Comparison of ENCODE assay signal across 1 cellular context in the genomic region with DNA sequence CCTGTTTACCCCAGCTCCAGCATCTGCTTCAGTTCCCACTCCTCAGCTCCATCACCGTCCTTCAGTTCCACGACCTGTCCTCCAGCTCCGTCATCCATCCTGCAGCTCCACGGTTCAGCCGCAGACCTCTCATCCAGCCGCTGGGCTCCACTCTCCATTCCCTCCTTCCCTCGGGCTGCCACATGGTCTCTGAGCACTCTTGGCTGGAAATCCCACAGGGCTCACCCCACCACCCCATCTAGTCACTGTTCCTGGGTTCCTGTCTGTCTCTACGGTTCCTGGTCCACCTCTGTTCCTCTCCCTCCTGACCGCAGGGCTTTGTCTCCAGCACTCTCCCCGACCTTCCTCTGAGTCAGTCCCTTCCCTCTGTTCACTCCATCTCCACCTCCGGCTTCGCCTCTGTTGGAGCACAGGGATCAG.
TF ChIP-seq lines count a peak whose summit lies in the region.

No MANE protein-coding gene starts in this region.

TF ChIP-seq in SK-N-SH, 30 proteins besides CTCF, POLR2A, EP300 and RAD21 (continued from another document):
- TF ChIP-seq, protein P1, sequence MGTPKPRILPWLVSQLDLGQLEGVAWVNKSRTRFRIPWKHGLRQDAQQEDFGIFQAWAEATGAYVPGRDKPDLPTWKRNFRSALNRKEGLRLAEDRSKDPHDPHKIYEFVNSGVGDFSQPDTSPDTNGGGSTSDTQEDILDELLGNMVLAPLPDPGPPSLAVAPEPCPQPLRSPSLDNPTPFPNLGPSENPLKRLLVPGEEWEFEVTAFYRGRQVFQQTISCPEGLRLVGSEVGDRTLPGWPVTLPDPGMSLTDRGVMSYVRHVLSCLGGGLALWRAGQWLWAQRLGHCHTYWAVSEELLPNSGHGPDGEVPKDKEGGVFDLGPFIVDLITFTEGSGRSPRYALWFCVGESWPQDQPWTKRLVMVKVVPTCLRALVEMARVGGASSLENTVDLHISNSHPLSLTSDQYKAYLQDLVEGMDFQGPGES (IDR thresholded peaks at IDR 0.05; ENCODE audit: low read depth, low read length) = no peak
- TF ChIP-seq NFIC (IDR thresholded peaks at IDR 0.05; ENCODE audit: borderline replicate concordance) = no peak
